16 cellular contexts compared by ENCODE assay signal in the genomic region with DNA sequence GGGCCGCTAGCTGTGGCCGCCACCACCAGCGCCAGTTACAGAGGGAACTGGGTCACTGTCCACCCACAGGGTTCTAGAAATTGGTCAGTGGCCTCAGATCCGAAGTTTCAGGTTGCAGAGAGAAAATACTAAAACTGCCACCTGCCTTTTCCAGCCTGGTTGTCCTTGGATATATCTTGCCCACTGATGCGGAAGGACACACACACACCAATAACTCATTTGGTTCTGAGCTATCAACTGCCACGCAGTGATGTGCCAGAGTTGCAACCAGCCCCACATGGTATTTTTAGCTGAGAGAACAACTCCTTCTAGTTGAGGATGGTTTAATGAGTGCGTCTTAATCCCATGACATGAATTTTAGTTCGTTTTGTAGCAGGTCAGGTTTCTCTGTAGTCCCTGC.
"Had no signal": no experiment of that assay in that cellular context is flagged by ENCODE, and none has a peak within 500 bp of the region (broad histone marks: within the 10 kb centered on the region; RNA-seq: fewer than 3 reads in every experiment).

No MANE protein-coding gene starts in this region.

- H3K27ac ChIP-seq: esophagus squamous epithelium, gastroesophageal sphincter, tibial artery had no signal

- DNase-seq: activated CD4-positive, alpha-beta memory T cell treated with anti-CD3 and anti-CD28 coated beads, Interleukin-2, amount 10 ng/mL, durations not matched to agents 7 days and 5 days; activated CD4-positive, alpha-beta T cell treated with anti-CD3 and anti-CD28 coated beads, Interleukin-2, amount 10 ng/mL, durations not matched to agents 24 days and 14 days; activated effector memory CD4-positive, alpha-beta T cell treated with Interleukin-2 at 50 U/mL for 16 hours; activated naive CD4-positive, alpha-beta T cell treated with anti-CD3 and anti-CD28 coated beads for 36 hours; activated naive CD8-positive, alpha-beta T cell treated with anti-CD3 and anti-CD28 coated beads, Interleukin-2, amount 50 U/mL, for 24 hours; activated T-cell treated with anti-CD3 and anti-CD28 coated beads, Interleukin-2, amount 50 U/mL, for 72 hours; cortex of kidney; endodermal cell; esophagus squamous epithelium; midbrain; natural killer cell; stimulated activated CD4-positive, alpha-beta T cell treated with anti-CD3 and anti-CD28 coated beads, Interleukin-4, amount 100 ng/mL, for 4 hours; substantia nigra; T-helper 9 cell; tibial artery had no signal

- H3K36me3 ChIP-seq: esophagus squamous epithelium, gastroesophageal sphincter, tibial artery had no signal

- H3K27me3 ChIP-seq: esophagus squamous epithelium, gastroesophageal sphincter, tibial artery had no signal

- ATAC-seq: activated naive CD8-positive, alpha-beta T cell treated with anti-CD3 and anti-CD28 coated beads, Interleukin-2, amount 50 U/mL, for 24 hours; activated T-cell treated with anti-CD3 and anti-CD28 coated beads, Interleukin-2, amount 50 U/mL, for 72 hours; gastroesophageal sphincter; natural killer cell had no signal

- H3K9me3 ChIP-seq: esophagus squamous epithelium, gastroesophageal sphincter, tibial artery had no signal

- H3K4me3 ChIP-seq: esophagus squamous epithelium, gastroesophageal sphincter, tibial artery had no signal
